ENCODE assay signal across 29 cellular contexts in genomic region chr7:132907380-132907940, GRCh38.
"Had no signal": no experiment of that assay in that cellular context is flagged by ENCODE, and none has a peak within 500 bp of the region (broad histone marks: within the 10 kb centered on the region; RNA-seq: fewer than 3 reads in every experiment).

No MANE protein-coding gene starts in this region.

- FAIRE-seq: astrocyte, colon, endometrium, frontal cortex, keratinocyte, TTC549, urothelium cell line had no signal

- H3K27ac ChIP-seq: brain microvascular endothelial cell, epithelial cell of prostate, right lobe of liver, testis, WERI-Rb-1 had no signal

- H3K9me3 ChIP-seq: right lobe of liver, testis had no signal

- DNase-seq: activated CD4-positive, alpha-beta memory T cell treated with anti-CD3 and anti-CD28 coated beads for 36 hours; activated CD4-positive, alpha-beta T cell treated with anti-CD3 and anti-CD28 coated beads, Interleukin-2, amount 10 ng/mL, durations not matched to agents 24 days and 14 days; activated CD4-positive, CD25-positive, alpha-beta regulatory T cell treated with anti-CD3 and anti-CD28 coated beads, Interleukin-2, amount 50 U/mL, for 72 hours; activated naive CD4-positive, alpha-beta T cell treated with Interleukin-2 at 50 U/mL for 16 hours; activated naive CD8-positive, alpha-beta T cell treated with anti-CD3 and anti-CD28 coated beads, Interleukin-2, amount 10 ng/mL, durations not matched to agents 7 days and 5 days; activated T-cell treated with anti-CD3 and anti-CD28 coated beads, Interleukin-2, amount 50 U/mL, for 48 hours; brain microvascular endothelial cell; dermis blood vessel endothelial cell; effector CD4-positive, alpha-beta T cell; left cardiac atrium; naive thymus-derived CD8-positive, alpha-beta T cell; right lobe of liver; stimulated activated CD4-positive, alpha-beta T cell treated with anti-CD3 and anti-CD28 coated beads, Interleukin-12 subunit alpha, Interleukin-12 subunit beta, amount 100 ng/mL, for 4 hours; stimulated activated CD4-positive, alpha-beta T cell treated with anti-CD3 and anti-CD28 coated beads, Interleukin-4, amount 100 ng/mL, for 1 hour; stimulated activated naive CD8-positive, alpha-beta T cell treated with anti-CD3 and anti-CD28 coated beads, Interleukin-15, Interleukin-2, amounts not matched to agents 100 U/mL and 50 U/mL, for 24 hours; T-helper 9 cell; testis; trophoblast cell; WERI-Rb-1 had no signal

- H3K27ac Mint-ChIP-seq: activated CD4-positive, alpha-beta memory T cell treated with anti-CD3 and anti-CD28 coated beads for 36 hours; activated CD4-positive, alpha-beta T cell treated with anti-CD3 and anti-CD28 coated beads, Interleukin-2, amount 10 ng/mL, durations not matched to agents 24 days and 14 days; activated naive CD8-positive, alpha-beta T cell treated with anti-CD3 and anti-CD28 coated beads, Interleukin-2, amount 10 ng/mL, durations not matched to agents 7 days and 5 days; T-helper 1 cell treated with Interleukin-12 subunit alpha and Interleukin-12 subunit beta and Interleukin-4 antibody, amounts not matched to agents 30 μg/mL and 1 μg/mL, for 36 hours had no signal

- H3K27me3 ChIP-seq: brain microvascular endothelial cell, right lobe of liver, testis had no signal

- H3K4me1 ChIP-seq: right lobe of liver, testis had no signal

- H3K4me1 Mint-ChIP-seq: activated naive CD8-positive, alpha-beta T cell treated with anti-CD3 and anti-CD28 coated beads, Interleukin-2, amount 10 ng/mL, durations not matched to agents 7 days and 5 days had no signal

- H3K36me3 ChIP-seq: brain microvascular endothelial cell, right lobe of liver, WERI-Rb-1 had no signal

- H3K4me3 Mint-ChIP-seq: activated CD4-positive, alpha-beta memory T cell treated with anti-CD3 and anti-CD28 coated beads for 36 hours; activated CD4-positive, alpha-beta T cell treated with anti-CD3 and anti-CD28 coated beads, Interleukin-2, amount 10 ng/mL, durations not matched to agents 24 days and 14 days; activated naive CD8-positive, alpha-beta T cell treated with anti-CD3 and anti-CD28 coated beads, Interleukin-2, amount 10 ng/mL, durations not matched to agents 7 days and 5 days; memory B cell; naive thymus-derived CD8-positive, alpha-beta T cell; T-helper 1 cell treated with Interleukin-12 subunit alpha and Interleukin-12 subunit beta and Interleukin-4 antibody, amounts not matched to agents 30 μg/mL and 1 μg/mL, for 36 hours had no signal

- H3K27me3 Mint-ChIP-seq: activated CD4-positive, alpha-beta memory T cell treated with anti-CD3 and anti-CD28 coated beads for 36 hours; activated CD4-positive, alpha-beta T cell treated with anti-CD3 and anti-CD28 coated beads, Interleukin-2, amount 10 ng/mL, durations not matched to agents 24 days and 14 days; activated naive CD8-positive, alpha-beta T cell treated with anti-CD3 and anti-CD28 coated beads, Interleukin-2, amount 10 ng/mL, durations not matched to agents 7 days and 5 days; memory B cell; naive thymus-derived CD8-positive, alpha-beta T cell had no signal

- H3K9me3 Mint-ChIP-seq: activated CD4-positive, alpha-beta memory T cell treated with anti-CD3 and anti-CD28 coated beads for 36 hours had no signal

- H3K4me3 ChIP-seq: right lobe of liver, testis had no signal

- ATAC-seq: naive thymus-derived CD8-positive, alpha-beta T cell; right lobe of liver; stimulated activated naive CD8-positive, alpha-beta T cell treated with anti-CD3 and anti-CD28 coated beads, Interleukin-15, Interleukin-2, amounts not matched to agents 100 U/mL and 50 U/mL, for 24 hours had no signal
